In genomic region chr12:16359512-16360491, GRCh38 we compare ENCODE assay signal across 9 cellular contexts. TPM values are rescaled to one million over a fixed set of nuclear protein-coding genes. Genes with fewer than 3 reads are reported as not detected.
DNase-seq lines count a peak whose midpoint lies in the region; ATAC-seq and TF ChIP-seq lines count a peak whose summit lies in the region.
"Had no signal": no experiment of that assay in that cellular context is flagged by ENCODE, and none has a peak within 500 bp of the region (broad histone marks: within the 10 kb centered on the region; RNA-seq: fewer than 3 reads in every experiment).

No MANE protein-coding gene starts in this region.

- H3K36me3 ChIP-seq in left ventricle myocardium inferior (no peaks in the 10 kb centered on the region), stomach (peaks cover 0 to 64% (median 5%) of the 10 kb centered on the region in 4 donors)

- H3K4me3 ChIP-seq in left ventricle myocardium inferior (no peak overlapping the region), stomach (no peak overlapping the region)

- no peaks in the 10 kb centered on the region for H3K4me1 Mint-ChIP-seq in activated CD4-positive, alpha-beta T cell treated with anti-CD3 and anti-CD28 coated beads, Interleukin-2, amount 10 ng/mL, durations not matched to agents 24 days and 14 days
- H3K4me1 Mint-ChIP-seq: stimulated activated naive CD8-positive, alpha-beta T cell treated with anti-CD3 and anti-CD28 coated beads, Interleukin-15, amount 100 ng/mL, for 72 hours had no signal

- WGBS in stomach, 5 donors, result 70 to 83% (median 77%) methylated on average over 20 of the region's 20 CpGs

- no peak for ATAC-seq in HG03108 (IDR thresholded peaks at IDR 0.05; ENCODE audit: unreplicated experiment)
- ATAC-seq: stimulated activated naive CD8-positive, alpha-beta T cell treated with anti-CD3 and anti-CD28 coated beads, Interleukin-15, amount 100 ng/mL, for 72 hours had no signal

- H3K27me3 Mint-ChIP-seq in activated CD4-positive, alpha-beta T cell treated with anti-CD3 and anti-CD28 coated beads, Interleukin-2, amount 10 ng/mL, durations not matched to agents 24 days and 14 days, result no peaks in the 10 kb centered on the region
- H3K27me3 Mint-ChIP-seq: stimulated activated naive CD8-positive, alpha-beta T cell treated with anti-CD3 and anti-CD28 coated beads, Interleukin-15, amount 100 ng/mL, for 72 hours had no signal

- H3K36me3 Mint-ChIP-seq in activated CD4-positive, alpha-beta T cell treated with anti-CD3 and anti-CD28 coated beads, Interleukin-2, amount 10 ng/mL, durations not matched to agents 24 days and 14 days (ENCODE audit: low read depth), result no peaks in the 10 kb centered on the region

- TF ChIP-seq CTCF in VCaP (conservative IDR thresholded peaks at IDR 0.05) (peak; percentile 97), left ventricle myocardium inferior (IDR thresholded peaks at IDR 0.05; ENCODE audit: borderline replicate concordance) (peak; percentile 57), stomach (IDR thresholded peaks at IDR 0.05) (peak in 5 of 7 experiments; percentile 42 to 66 (median 58))

- TF ChIP-seq EP300 in stomach (IDR thresholded peaks at IDR 0.05), result no peak

- H3K9me3 ChIP-seq in left ventricle myocardium inferior (replicated peaks) (no peaks in the 10 kb centered on the region), stomach (no peaks in the 10 kb centered on the region)

- intact Hi-C loops in activated CD4-positive, alpha-beta T cell treated with anti-CD3 and anti-CD28 coated beads, Interleukin-2, amount 10 ng/mL, durations not matched to agents 24 days and 14 days (cut with micrococcal nuclease), result loop anchor here (5.0 kb wide), 1 partner anchor 768 kb away; no protein-coding TSS in a partner anchor
- intact Hi-C loops in left ventricle myocardium inferior (cut with micrococcal nuclease), result no loop called here
- intact Hi-C loops in stomach (cut with DNase I; ENCODE audit: low total_unique reads), result loop anchor here (10.0 kb wide), 1 partner anchor 195 kb away; no protein-coding TSS in a partner anchor

- H3K27ac ChIP-seq in VCaP (no peak overlapping the region), left ventricle myocardium inferior (replicated peaks) (no peak overlapping the region), stomach (no peak overlapping the region)

- DNase-seq in activated CD4-positive, alpha-beta T cell treated with anti-CD3 and anti-CD28 coated beads, Interleukin-2, amount 10 ng/mL, durations not matched to agents 24 days and 14 days, result peak; percentile 72
- no peak for DNase-seq in activated CD4-positive, alpha-beta T cell treated with anti-CD3 and anti-CD28 coated beads for 1 hour
- DNase-seq in HUDEP-2 (lab: John Stamatoyannopoulos, UW; ENCODE audit: unreplicated experiment in 76 of 76), result peak in 64 of 76 experiments; percentile 2 to 72 (median 36)
- peak; percentile 46 for DNase-seq in left ventricle myocardium inferior
- peak; percentile 71 for DNase-seq in stomach
- DNase-seq in C1 segment of cervical spinal cord (lab: John Stamatoyannopoulos, UW), result no peak

- no peak for TF ChIP-seq POLR2A in stomach (IDR thresholded peaks at IDR 0.05)

- H3K9me3 Mint-ChIP-seq in activated CD4-positive, alpha-beta T cell treated with anti-CD3 and anti-CD28 coated beads, Interleukin-2, amount 10 ng/mL, durations not matched to agents 24 days and 14 days, result no peaks in the 10 kb centered on the region

- no peak overlapping the region for H3K27ac Mint-ChIP-seq in activated CD4-positive, alpha-beta T cell treated with anti-CD3 and anti-CD28 coated beads, Interleukin-2, amount 10 ng/mL, durations not matched to agents 24 days and 14 days
- H3K27ac Mint-ChIP-seq: stimulated activated naive CD8-positive, alpha-beta T cell treated with anti-CD3 and anti-CD28 coated beads, Interleukin-15, amount 100 ng/mL, for 72 hours had no signal

- H3K27me3 ChIP-seq in left ventricle myocardium inferior (ENCODE audit: low read depth) (no peaks in the 10 kb centered on the region), stomach (no peaks in the 10 kb centered on the region)

- no peaks in the 10 kb centered on the region for H3K4me1 ChIP-seq in left ventricle myocardium inferior
- H3K4me1 ChIP-seq in stomach, result no peaks in the 10 kb centered on the region

- H3K4me3 Mint-ChIP-seq in activated CD4-positive, alpha-beta T cell treated with anti-CD3 and anti-CD28 coated beads, Interleukin-2, amount 10 ng/mL, durations not matched to agents 24 days and 14 days, result no peak overlapping the region
- H3K4me3 Mint-ChIP-seq: stimulated activated naive CD8-positive, alpha-beta T cell treated with anti-CD3 and anti-CD28 coated beads, Interleukin-15, amount 100 ng/mL, for 72 hours had no signal

RNA-seq across cellular contexts. Expression of gene MGST1, which starts 12.4 kb away (rescaled TPM):
- total RNA-seq in activated CD4-positive, alpha-beta T cell treated with anti-CD3 and anti-CD28 coated beads, Interleukin-2, amount 10 ng/mL, durations not matched to agents 24 days and 14 days, result 1.2 TPM in 1 of 2 replicates, not detected in the other
- 15.2 TPM for total RNA-seq in left ventricle myocardium inferior
- 100 to 1,000 TPM in 2 of 5 donors, 10 to 100 TPM in 3; 54.7 to 171 (median 67.8) TPM for total RNA-seq in stomach
- polyA plus RNA-seq in stomach, result 100 to 1,000 TPM in 2 of 3 donors, 10 to 100 TPM in 1; 62.2 to 163 (median 109) TPM

Comparison
In these comparisons a context has a peak if more than half of its experiments do, and no peak if none do; other contexts are left out.
1. DNase-seq: peak in activated CD4-positive, alpha-beta T cell treated with anti-CD3 and anti-CD28 coated beads, Interleukin-2, amount 10 ng/mL, durations not matched to agents 24 days and 14 days (single experiment), HUDEP-2 (64 of 76), left ventricle myocardium inferior (single experiment) and stomach (single experiment); none in activated CD4-positive, alpha-beta T cell treated with anti-CD3 and anti-CD28 coated beads for 1 hour (single experiment) and C1 segment of cervical spinal cord (0 of 14).
2. Peak in every context shown above with its lines, with median percentiles within 50 percentile points of each other: CTCF ChIP-seq.